17 cellular contexts compared by ENCODE assay signal in the genomic region with DNA sequence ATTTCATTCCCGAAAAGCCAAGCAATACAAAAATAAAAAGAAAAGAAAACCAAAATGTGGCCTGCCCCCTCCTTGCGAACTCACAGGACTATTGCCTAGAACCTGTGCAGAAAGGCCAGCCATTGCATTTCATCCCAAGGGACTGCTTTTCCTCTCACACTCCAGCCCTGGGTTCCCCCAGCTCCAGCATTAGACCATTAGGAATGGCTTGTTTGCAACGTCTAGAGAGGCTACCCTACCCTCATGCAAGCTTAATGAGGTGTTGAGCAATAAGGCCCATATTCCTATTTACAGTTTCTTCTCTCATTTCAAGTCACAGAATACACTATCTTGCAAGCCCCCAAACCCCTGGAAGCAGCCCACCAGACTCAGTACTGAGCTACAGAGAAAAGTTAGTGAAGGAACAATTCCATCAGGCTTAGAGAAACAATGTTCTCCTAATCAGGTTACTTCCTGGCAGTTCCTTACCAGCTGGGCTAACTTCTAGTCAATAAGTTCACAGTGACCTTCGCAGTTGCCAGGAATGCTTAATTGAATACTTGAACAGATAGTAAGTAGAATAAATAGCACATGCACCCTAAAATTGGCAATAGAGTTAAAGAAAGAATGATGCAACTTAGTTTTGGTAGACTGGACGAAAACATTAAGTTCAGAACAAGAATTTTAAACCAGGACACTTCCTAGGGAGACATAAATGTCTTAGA.
"Had no signal": no experiment of that assay in that cellular context is flagged by ENCODE, and none has a peak within 500 bp of the region (broad histone marks: within the 10 kb centered on the region; RNA-seq: fewer than 3 reads in every experiment).

No MANE protein-coding gene starts in this region.

- H3K27ac ChIP-seq: hepatocyte, uterus had no signal

- H3K4me3 ChIP-seq: hepatocyte, thoracic aorta, uterus had no signal

- H3K9me3 ChIP-seq: thoracic aorta, uterus had no signal

- H3K4me1 ChIP-seq: uterus had no signal

- DNase-seq: activated CD4-positive, alpha-beta T cell treated with anti-CD3 and anti-CD28 coated beads for 48 hours; activated CD8-positive, alpha-beta memory T cell treated with anti-CD3 and anti-CD28 coated beads, Interleukin-2, amount 50 U/mL, for 4 hours; activated CD8-positive, alpha-beta T cell treated with anti-CD3 and anti-CD28 coated beads for 36 hours; activated effector memory CD4-positive, alpha-beta T cell treated with anti-CD3 and anti-CD28 coated beads, Interleukin-2, amount 50 U/mL, for 16 hours; activated T-cell treated with anti-CD3 and anti-CD28 coated beads, Interleukin-2, amount 50 U/mL, for 48 hours; effector memory CD4-positive, alpha-beta T cell; mesendoderm; nucleus accumbens; stimulated activated CD4-positive, alpha-beta T cell treated with anti-CD3 and anti-CD28 coated beads, Interleukin-1b, Interleukin-23, amount 100 ng/mL, for 48 hours; stimulated activated naive CD8-positive, alpha-beta T cell treated with anti-CD3 and anti-CD28 coated beads, Interleukin-15, amount 100 ng/mL, for 72 hours had no signal

- H3K27me3 ChIP-seq: hepatocyte, uterus had no signal

- ATAC-seq: activated CD8-positive, alpha-beta T cell treated with anti-CD3 and anti-CD28 coated beads for 36 hours; left lobe of liver; natural killer cell treated with Interleukin-12 subunit alpha and Interleukin-12 subunit beta and Interleukin-15 and Interleukin-18, amount 100 ng/mL, for 72 hours; stimulated activated naive CD8-positive, alpha-beta T cell treated with anti-CD3 and anti-CD28 coated beads, Interleukin-15, amount 100 ng/mL, for 72 hours; WTC11 had no signal

- FAIRE-seq: TTC549 had no signal
